1 cellular context compared by ENCODE assay signal in genomic region chr12:108115746-108116125, GRCh38.
TF ChIP-seq lines count a peak whose summit lies in the region.

No MANE protein-coding gene starts in this region.

TF ChIP-seq in WTC11, 78 proteins besides CTCF, POLR2A, EP300 and RAD21 (continued from another document):
- no peak for TF ChIP-seq CBFB (CRISPR knock-in tag; IDR thresholded peaks at IDR 0.05; ENCODE audit: low read depth)
TF ChIP-seq in WTC11: peak in this region for 0.
